Comparison of ENCODE assay signal across 2 cellular contexts in the genomic region with DNA sequence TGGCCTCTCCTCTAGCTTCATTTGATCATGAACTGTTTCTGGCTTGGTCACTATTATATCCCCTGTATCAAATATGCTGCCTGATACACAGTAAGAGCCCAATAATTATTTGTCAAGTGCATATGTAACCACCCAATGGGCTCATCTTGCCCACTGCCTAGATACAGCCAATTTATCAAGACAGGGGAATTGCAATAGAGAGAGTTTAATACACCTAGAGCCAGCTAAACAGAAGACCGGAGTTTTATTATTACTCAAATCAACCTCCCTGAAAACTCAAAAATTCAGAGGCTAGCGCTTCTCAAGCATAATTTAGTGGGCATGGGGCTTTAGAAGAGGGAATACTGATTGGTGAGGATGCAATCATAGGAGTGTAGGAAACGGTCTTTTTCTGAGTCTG.
TF ChIP-seq lines count a peak whose summit lies in the region.

No MANE protein-coding gene starts in this region.

TF ChIP-seq in HEK293, 187 proteins besides CTCF, POLR2A, EP300 and RAD21:
- peak; percentile 90 for TF ChIP-seq SETDB1 (IDR thresholded peaks at IDR 0.05; ENCODE audit: insufficient read length, low read length)
- TF ChIP-seq ZNF175 (tag by site-specific recombination; IDR thresholded peaks at IDR 0.05), result no peak
- no peak for TF ChIP-seq SP7 (tag by site-specific recombination; IDR thresholded peaks at IDR 0.05)

TF ChIP-seq in K562, 482 proteins besides CTCF, POLR2A, EP300 and RAD21:
- TF ChIP-seq, protein P1, sequence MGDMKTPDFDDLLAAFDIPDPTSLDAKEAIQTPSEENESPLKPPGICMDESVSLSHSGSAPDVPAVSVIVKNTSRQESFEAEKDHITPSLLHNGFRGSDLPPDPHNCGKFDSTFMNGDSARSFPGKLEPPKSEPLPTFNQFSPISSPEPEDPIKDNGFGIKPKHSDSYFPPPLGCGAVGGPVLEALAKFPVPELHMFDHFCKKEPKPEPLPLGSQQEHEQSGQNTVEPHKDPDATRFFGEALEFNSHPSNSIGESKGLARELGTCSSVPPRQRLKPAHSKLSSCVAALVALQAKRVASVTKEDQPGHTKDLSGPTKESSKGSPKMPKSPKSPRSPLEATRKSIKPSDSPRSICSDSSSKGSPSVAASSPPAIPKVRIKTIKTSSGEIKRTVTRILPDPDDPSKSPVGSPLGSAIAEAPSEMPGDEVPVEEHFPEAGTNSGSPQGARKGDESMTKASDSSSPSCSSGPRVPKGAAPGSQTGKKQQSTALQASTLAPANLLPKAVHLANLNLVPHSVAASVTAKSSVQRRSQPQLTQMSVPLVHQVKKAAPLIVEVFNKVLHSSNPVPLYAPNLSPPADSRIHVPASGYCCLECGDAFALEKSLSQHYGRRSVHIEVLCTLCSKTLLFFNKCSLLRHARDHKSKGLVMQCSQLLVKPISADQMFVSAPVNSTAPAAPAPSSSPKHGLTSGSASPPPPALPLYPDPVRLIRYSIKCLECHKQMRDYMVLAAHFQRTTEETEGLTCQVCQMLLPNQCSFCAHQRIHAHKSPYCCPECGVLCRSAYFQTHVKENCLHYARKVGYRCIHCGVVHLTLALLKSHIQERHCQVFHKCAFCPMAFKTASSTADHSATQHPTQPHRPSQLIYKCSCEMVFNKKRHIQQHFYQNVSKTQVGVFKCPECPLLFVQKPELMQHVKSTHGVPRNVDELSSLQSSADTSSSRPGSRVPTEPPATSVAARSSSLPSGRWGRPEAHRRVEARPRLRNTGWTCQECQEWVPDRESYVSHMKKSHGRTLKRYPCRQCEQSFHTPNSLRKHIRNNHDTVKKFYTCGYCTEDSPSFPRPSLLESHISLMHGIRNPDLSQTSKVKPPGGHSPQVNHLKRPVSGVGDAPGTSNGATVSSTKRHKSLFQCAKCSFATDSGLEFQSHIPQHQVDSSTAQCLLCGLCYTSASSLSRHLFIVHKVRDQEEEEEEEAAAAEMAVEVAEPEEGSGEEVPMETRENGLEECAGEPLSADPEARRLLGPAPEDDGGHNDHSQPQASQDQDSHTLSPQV (IDR thresholded peaks at IDR 0.05), result no peak
- peak; percentile 24; the same call in 1 of the 2 replicates for TF ChIP-seq TRIM28 (IDR thresholded peaks at IDR 0.05)
- TF ChIP-seq CBX3 (IDR thresholded peaks at IDR 0.05; ENCODE audit: borderline replicate concordance in 1 of 2, low read length in 2 of 2), result peak in 1 of 2 experiments; percentile 48; a peak in 1 of 3 replicates
- 0 out of 2 replicates have a peak, but pooled peaks have one; percentile 34 for TF ChIP-seq CBX5 (IDR thresholded peaks at IDR 0.05; ENCODE audit: borderline replicate concordance, low read depth)
- no peak for TF ChIP-seq NR4A1 (CRISPR knock-in tag; IDR thresholded peaks at IDR 0.05)
- no peak for TF ChIP-seq NR4A1 (tag; IDR thresholded peaks at IDR 0.05)
- no peak for TF ChIP-seq UBTF (IDR thresholded peaks at IDR 0.05; ENCODE audit: borderline replicate concordance in 1 of 2, low read depth in 2 of 2, low read length in 2 of 2)
- TF ChIP-seq ETV6 (IDR thresholded peaks at IDR 0.05; ENCODE audit: borderline replicate concordance in 1 of 2, low read depth in 2 of 2, low read length in 1 of 2), result no peak
- TF ChIP-seq ETV6 (CRISPR knock-in tag; IDR thresholded peaks at IDR 0.05; ENCODE audit: borderline replicate concordance), result no peak
- no peak for TF ChIP-seq CREM (IDR thresholded peaks at IDR 0.05; ENCODE audit: low read depth)
- no peak for TF ChIP-seq ZNF644 (tag; IDR thresholded peaks at IDR 0.05; ENCODE audit: low read depth)
- TF ChIP-seq ZNF551 (CRISPR knock-in tag; IDR thresholded peaks at IDR 0.05), result no peak
- TF ChIP-seq, protein P2, sequence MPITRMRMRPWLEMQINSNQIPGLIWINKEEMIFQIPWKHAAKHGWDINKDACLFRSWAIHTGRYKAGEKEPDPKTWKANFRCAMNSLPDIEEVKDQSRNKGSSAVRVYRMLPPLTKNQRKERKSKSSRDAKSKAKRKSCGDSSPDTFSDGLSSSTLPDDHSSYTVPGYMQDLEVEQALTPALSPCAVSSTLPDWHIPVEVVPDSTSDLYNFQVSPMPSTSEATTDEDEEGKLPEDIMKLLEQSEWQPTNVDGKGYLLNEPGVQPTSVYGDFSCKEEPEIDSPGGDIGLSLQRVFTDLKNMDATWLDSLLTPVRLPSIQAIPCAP (CRISPR knock-in tag; IDR thresholded peaks at IDR 0.05; ENCODE audit: borderline replicate concordance), result no peak
- no peak for TF ChIP-seq U2AF1 (optimal IDR thresholded peaks at IDR 0.05; ENCODE audit: low read depth, low read length)
- TF ChIP-seq, protein P3, sequence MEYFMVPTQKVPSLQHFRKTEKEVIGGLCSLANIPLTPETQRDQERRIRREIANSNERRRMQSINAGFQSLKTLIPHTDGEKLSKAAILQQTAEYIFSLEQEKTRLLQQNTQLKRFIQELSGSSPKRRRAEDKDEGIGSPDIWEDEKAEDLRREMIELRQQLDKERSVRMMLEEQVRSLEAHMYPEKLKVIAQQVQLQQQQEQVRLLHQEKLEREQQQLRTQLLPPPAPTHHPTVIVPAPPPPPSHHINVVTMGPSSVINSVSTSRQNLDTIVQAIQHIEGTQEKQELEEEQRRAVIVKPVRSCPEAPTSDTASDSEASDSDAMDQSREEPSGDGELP (CRISPR knock-in tag; IDR thresholded peaks at IDR 0.05; ENCODE audit: borderline replicate concordance), result no peak
- no peak for TF ChIP-seq ZNF395 (CRISPR knock-in tag; IDR thresholded peaks at IDR 0.05)
- no peak for TF ChIP-seq BRCA1 (IDR thresholded peaks at IDR 0.05)
- TF ChIP-seq BRCA1 (CRISPR knock-in tag; IDR thresholded peaks at IDR 0.05), result no peak
- TF ChIP-seq, protein P4, sequence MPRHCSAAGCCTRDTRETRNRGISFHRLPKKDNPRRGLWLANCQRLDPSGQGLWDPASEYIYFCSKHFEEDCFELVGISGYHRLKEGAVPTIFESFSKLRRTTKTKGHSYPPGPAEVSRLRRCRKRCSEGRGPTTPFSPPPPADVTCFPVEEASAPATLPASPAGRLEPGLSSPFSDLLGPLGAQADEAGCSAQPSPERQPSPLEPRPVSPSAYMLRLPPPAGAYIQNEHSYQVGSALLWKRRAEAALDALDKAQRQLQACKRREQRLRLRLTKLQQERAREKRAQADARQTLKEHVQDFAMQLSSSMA (CRISPR knock-in tag; IDR thresholded peaks at IDR 0.05), result no peak
- TF ChIP-seq, protein P5, sequence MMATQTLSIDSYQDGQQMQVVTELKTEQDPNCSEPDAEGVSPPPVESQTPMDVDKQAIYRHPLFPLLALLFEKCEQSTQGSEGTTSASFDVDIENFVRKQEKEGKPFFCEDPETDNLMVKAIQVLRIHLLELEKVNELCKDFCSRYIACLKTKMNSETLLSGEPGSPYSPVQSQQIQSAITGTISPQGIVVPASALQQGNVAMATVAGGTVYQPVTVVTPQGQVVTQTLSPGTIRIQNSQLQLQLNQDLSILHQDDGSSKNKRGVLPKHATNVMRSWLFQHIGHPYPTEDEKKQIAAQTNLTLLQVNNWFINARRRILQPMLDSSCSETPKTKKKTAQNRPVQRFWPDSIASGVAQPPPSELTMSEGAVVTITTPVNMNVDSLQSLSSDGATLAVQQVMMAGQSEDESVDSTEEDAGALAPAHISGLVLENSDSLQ (IDR thresholded peaks at IDR 0.05), result no peak
